In genomic region chr12:114917953-114918352, GRCh38 we compare ENCODE assay signal across 27 cellular contexts.
"Had no signal": no experiment of that assay in that cellular context is flagged by ENCODE, and none has a peak within 500 bp of the region (broad histone marks: within the 10 kb centered on the region; RNA-seq: fewer than 3 reads in every experiment).

No MANE protein-coding gene starts in this region.

- DNase-seq: cortex of kidney; effector memory CD8-positive, alpha-beta T cell; erythroblast; gastrocnemius medialis; heart left ventricle; hippocampal formation; left cardiac atrium; left lung; mammary epithelial cell; natural killer cell; occipital lobe; ovary; posterior cingulate gyrus; psoas muscle; right cardiac atrium; spleen; stimulated activated CD4-positive, alpha-beta T cell treated with anti-CD3 and anti-CD28 coated beads, Interleukin-4, amount 100 ng/mL, for 4 hours; stimulated activated naive CD8-positive, alpha-beta T cell treated with anti-CD3 and anti-CD28 coated beads, Interleukin-15, Interleukin-2, amounts not matched to agents 100 U/mL and 50 U/mL, for 24 hours; substantia nigra; testis; tibial artery; upper lobe of left lung had no signal

- H3K36me3 Mint-ChIP-seq: natural killer cell; stimulated activated memory B cell treated with anti-CD40 and anti-IgM and Interleukin-4, amounts not matched to agents 10 μg/mL and 1 μg/mL and 100 μg/mL, for 72 hours had no signal

- H3K4me3 Mint-ChIP-seq: effector memory CD8-positive, alpha-beta T cell; natural killer cell; stimulated activated memory B cell treated with anti-CD40 and anti-IgM and Interleukin-4, amounts not matched to agents 10 μg/mL and 1 μg/mL and 100 μg/mL, for 72 hours had no signal

- H3K4me1 Mint-ChIP-seq: natural killer cell; stimulated activated memory B cell treated with anti-CD40 and anti-IgM and Interleukin-4, amounts not matched to agents 10 μg/mL and 1 μg/mL and 100 μg/mL, for 72 hours had no signal

- H3K27ac ChIP-seq: gastrocnemius medialis, heart left ventricle, left lung, ovary, psoas muscle, spleen, testis, tibial artery, upper lobe of left lung had no signal

- FAIRE-seq: endometrium, islet of Langerhans, urothelium cell line had no signal

- H3K4me3 ChIP-seq: gastrocnemius medialis, heart left ventricle, left lung, ovary, psoas muscle, skin epidermis, spleen, testis, tibial artery, upper lobe of left lung had no signal

- H3K4me1 ChIP-seq: gastrocnemius medialis, left lung, psoas muscle, spleen, testis, tibial artery, upper lobe of left lung had no signal

- H3K36me3 ChIP-seq: gastrocnemius medialis, heart left ventricle, left lung, ovary, spleen, tibial artery, upper lobe of left lung had no signal

- H3K27me3 ChIP-seq: gastrocnemius medialis, heart left ventricle, left lung, ovary, spleen, testis, tibial artery, upper lobe of left lung had no signal

- H3K27ac Mint-ChIP-seq: effector memory CD8-positive, alpha-beta T cell; natural killer cell; stimulated activated memory B cell treated with anti-CD40 and anti-IgM and Interleukin-4, amounts not matched to agents 10 μg/mL and 1 μg/mL and 100 μg/mL, for 72 hours had no signal

- H3K9me3 ChIP-seq: ovary, psoas muscle, testis had no signal

- H3K27me3 Mint-ChIP-seq: effector memory CD8-positive, alpha-beta T cell; stimulated activated memory B cell treated with anti-CD40 and anti-IgM and Interleukin-4, amounts not matched to agents 10 μg/mL and 1 μg/mL and 100 μg/mL, for 72 hours had no signal

- ATAC-seq: effector memory CD8-positive, alpha-beta T cell; gastrocnemius medialis; heart left ventricle; left cardiac atrium; natural killer cell; psoas muscle; right cardiac atrium; stimulated activated memory B cell treated with anti-CD40 and anti-IgM and Interleukin-4, amounts not matched to agents 10 μg/mL and 1 μg/mL and 100 μg/mL, for 72 hours; stimulated activated naive CD8-positive, alpha-beta T cell treated with anti-CD3 and anti-CD28 coated beads, Interleukin-15, Interleukin-2, amounts not matched to agents 100 U/mL and 50 U/mL, for 24 hours had no signal
